8 cellular contexts compared by ENCODE assay signal in genomic region chr15:56869573-56869972, GRCh38.
DNase-seq lines count a peak whose midpoint lies in the region; ATAC-seq and TF ChIP-seq lines count a peak whose summit lies in the region.

No MANE protein-coding gene starts in this region.

- H2AFZ ChIP-seq in SU-DHL-6 (ENCODE audit: low read depth, low read length, severe bottlenecking): no peak overlapping the region

- H3K9ac ChIP-seq in SU-DHL-6 (ENCODE audit: low read length): no peak overlapping the region

- no peak for ATAC-seq in GM21576 (IDR thresholded peaks at IDR 0.05; ENCODE audit: unreplicated experiment)
- no peak for ATAC-seq in GM21526 (IDR thresholded peaks at IDR 0.05; ENCODE audit: low FRiP score, unreplicated experiment)
- no peak for ATAC-seq in HG02763 (IDR thresholded peaks at IDR 0.05; ENCODE audit: unreplicated experiment)

- no peak overlapping the region for H3K4me3 ChIP-seq in AG09309 (ENCODE audit: control insufficient read depth, low read depth, low read length)
- no peak overlapping the region for H3K4me3 ChIP-seq in SU-DHL-6 (ENCODE audit: insufficient read depth, low read length, poor library complexity, severe bottlenecking)
- no peak overlapping the region for H3K4me3 ChIP-seq in fibroblast of pulmonary artery (replicated peaks; ENCODE audit: low read depth, low read length)
- no peak overlapping the region for H3K4me3 ChIP-seq in retinal pigment epithelial cell (ENCODE audit: low read length)

- H3K79me2 ChIP-seq in SU-DHL-6 (ENCODE audit: insufficient read depth, low read length): no peaks in the 10 kb centered on the region

- H3F3A ChIP-seq in SU-DHL-6 (ENCODE audit: insufficient read depth): no peaks in the 10 kb centered on the region; the same call in 1 of the 2 replicates

- TF ChIP-seq CTCF in AG09309 (IDR thresholded peaks at IDR 0.05; ENCODE audit: control insufficient read depth, insufficient read depth, low read depth, low read length, missing control alignments) (peak; percentile 45), GM12874 (IDR thresholded peaks at IDR 0.05; ENCODE audit: insufficient read depth, low read depth, low read length) (peak; percentile 39; the same call in 1 of the 2 replicates), SU-DHL-6 (IDR thresholded peaks at IDR 0.05; ENCODE audit: insufficient read depth, low read length, poor library complexity, severe bottlenecking) (peak; percentile 24), fibroblast of pulmonary artery (IDR thresholded peaks at IDR 0.05; ENCODE audit: low read length, missing control alignments) (peak; percentile 45), retinal pigment epithelial cell (conservative IDR thresholded peaks at IDR 0.05; ENCODE audit: low read depth, low read length) (peak; percentile 41)

- H3K9me2 ChIP-seq in SU-DHL-6 (replicated peaks; ENCODE audit: insufficient read depth, low read length): no peaks in the 10 kb centered on the region

- DNase-seq in AG09309 (ENCODE audit: low read depth): no peak
- peak; percentile 49 for DNase-seq in fibroblast of pulmonary artery (ENCODE audit: low read depth)
- no peak for DNase-seq in retinal pigment epithelial cell (ENCODE audit: low read depth)

- H3K27me3 ChIP-seq in SU-DHL-6 (ENCODE audit: low read length): no peaks in the 10 kb centered on the region

- no peaks in the 10 kb centered on the region for H3K9me3 ChIP-seq in SU-DHL-6 (ENCODE audit: insufficient read depth, low read length)

- no peak overlapping the region for H3K4me2 ChIP-seq in SU-DHL-6 (ENCODE audit: low read depth, low read length, poor library complexity, severe bottlenecking)

- no peak overlapping the region for H3K27ac ChIP-seq in SU-DHL-6 (ENCODE audit: low read depth, low read length)

- no peaks in the 10 kb centered on the region for H3K36me3 ChIP-seq in SU-DHL-6 (ENCODE audit: low read length)

- H4K20me1 ChIP-seq in SU-DHL-6 (ENCODE audit: low read depth, low read length): no peaks in the 10 kb centered on the region
